Comparison of ENCODE assay signal across 1 cellular context in genomic region chr7:94004024-94004945, GRCh38.
TF ChIP-seq lines count a peak whose summit lies in the region.

Gene BET1 (minus strand): TSS chr7:94004355. CDS start chr7:94004216, 139 bp downstream.

TF ChIP-seq in HEK293, 187 proteins besides CTCF, POLR2A, EP300 and RAD21 (continued from another document and continues in another):
- TF ChIP-seq ZNF639 (tag by site-specific recombination; IDR thresholded peaks at IDR 0.05) (peak; percentile 58; the same call in 1 of the 2 replicates), ZNF132 (tag by site-specific recombination; IDR thresholded peaks at IDR 0.05; ENCODE audit: borderline replicate concordance) (no peak), ZNF37A (tag by site-specific recombination; IDR thresholded peaks at IDR 0.05) (no peak), ZNF596 (tag by site-specific recombination; IDR thresholded peaks at IDR 0.05) (no peak), MEIS1 (CRISPR knock-in tag; IDR thresholded peaks at IDR 0.05; ENCODE audit: borderline replicate concordance) (no peak), ZNF394 (tag by site-specific recombination; IDR thresholded peaks at IDR 0.05; ENCODE audit: borderline replicate concordance) (no peak; the same call in 1 of the 2 replicates), GLI2 (tag by site-specific recombination; IDR thresholded peaks at IDR 0.05; ENCODE audit: borderline replicate concordance, low read depth) (no peak), ZNF514 (tag by site-specific recombination; IDR thresholded peaks at IDR 0.05) (no peak), SCRT2 (tag by site-specific recombination; IDR thresholded peaks at IDR 0.05) (peak; percentile 98), SP7 (tag by site-specific recombination; IDR thresholded peaks at IDR 0.05) (peak; percentile 62), ZNF350 (tag by site-specific recombination; IDR thresholded peaks at IDR 0.05) (no peak), ZFP41 (tag by site-specific recombination; IDR thresholded peaks at IDR 0.05; ENCODE audit: borderline replicate concordance) (no peak), ZBTB10 (tag by site-specific recombination; IDR thresholded peaks at IDR 0.05) (peak; percentile 53), ZNF571 (tag by site-specific recombination; IDR thresholded peaks at IDR 0.05) (no peak), ZNF792 (tag by site-specific recombination; IDR thresholded peaks at IDR 0.05) (0 out of 2 replicates have a peak, but pooled peaks have one; percentile 38), ZNF138 (tag by site-specific recombination; IDR thresholded peaks at IDR 0.05; ENCODE audit: borderline replicate concordance) (no peak), ZNF335 (tag by site-specific recombination; conservative IDR thresholded peaks at IDR 0.05) (peak; percentile 61), ZNF146 (tag by site-specific recombination; IDR thresholded peaks at IDR 0.05) (no peak), OSR2 (tag by site-specific recombination; IDR thresholded peaks at IDR 0.05) (no peak), IKZF3 (tag by site-specific recombination; IDR thresholded peaks at IDR 0.05) (no peak), ZNF18 (tag by site-specific recombination; IDR thresholded peaks at IDR 0.05) (no peak), ZNF629 (tag by site-specific recombination; IDR thresholded peaks at IDR 0.05) (peak; percentile 87), PRDM1 (tag by site-specific recombination; IDR thresholded peaks at IDR 0.05) (peak; percentile 84), YY2 (tag by site-specific recombination; IDR thresholded peaks at IDR 0.05) (peak; percentile 45; the same call in 1 of the 2 replicates), ZNF529 (tag by site-specific recombination; IDR thresholded peaks at IDR 0.05; ENCODE audit: insufficient replicate concordance) (no peak), ZNF548 (tag by site-specific recombination; IDR thresholded peaks at IDR 0.05) (no peak), EGR2 (tag by site-specific recombination; IDR thresholded peaks at IDR 0.05; ENCODE audit: low read depth) (no peak), ZNF174 (tag by site-specific recombination; IDR thresholded peaks at IDR 0.05) (no peak), PRDM2 (tag by site-specific recombination; IDR thresholded peaks at IDR 0.05; ENCODE audit: borderline replicate concordance) (no peak), ZFP3 (tag by site-specific recombination; IDR thresholded peaks at IDR 0.05; ENCODE audit: low read depth) (no peak)
- TF ChIP-seq, protein P1, sequence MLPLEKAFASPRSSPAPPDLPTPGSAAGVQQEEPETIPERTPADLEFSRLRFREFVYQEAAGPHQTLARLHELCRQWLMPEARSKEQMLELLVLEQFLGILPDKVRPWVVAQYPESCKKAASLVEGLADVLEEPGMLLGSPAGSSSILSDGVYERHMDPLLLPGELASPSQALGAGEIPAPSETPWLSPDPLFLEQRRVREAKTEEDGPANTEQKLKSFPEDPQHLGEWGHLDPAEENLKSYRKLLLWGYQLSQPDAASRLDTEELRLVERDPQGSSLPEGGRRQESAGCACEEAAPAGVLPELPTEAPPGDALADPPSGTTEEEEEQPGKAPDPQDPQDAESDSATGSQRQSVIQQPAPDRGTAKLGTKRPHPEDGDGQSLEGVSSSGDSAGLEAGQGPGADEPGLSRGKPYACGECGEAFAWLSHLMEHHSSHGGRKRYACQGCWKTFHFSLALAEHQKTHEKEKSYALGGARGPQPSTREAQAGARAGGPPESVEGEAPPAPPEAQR (tag by site-specific recombination; IDR thresholded peaks at IDR 0.05), result no peak
- TF ChIP-seq, protein P2, sequence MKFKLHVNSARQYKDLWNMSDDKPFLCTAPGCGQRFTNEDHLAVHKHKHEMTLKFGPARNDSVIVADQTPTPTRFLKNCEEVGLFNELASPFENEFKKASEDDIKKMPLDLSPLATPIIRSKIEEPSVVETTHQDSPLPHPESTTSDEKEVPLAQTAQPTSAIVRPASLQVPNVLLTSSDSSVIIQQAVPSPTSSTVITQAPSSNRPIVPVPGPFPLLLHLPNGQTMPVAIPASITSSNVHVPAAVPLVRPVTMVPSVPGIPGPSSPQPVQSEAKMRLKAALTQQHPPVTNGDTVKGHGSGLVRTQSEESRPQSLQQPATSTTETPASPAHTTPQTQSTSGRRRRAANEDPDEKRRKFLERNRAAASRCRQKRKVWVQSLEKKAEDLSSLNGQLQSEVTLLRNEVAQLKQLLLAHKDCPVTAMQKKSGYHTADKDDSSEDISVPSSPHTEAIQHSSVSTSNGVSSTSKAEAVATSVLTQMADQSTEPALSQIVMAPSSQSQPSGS (tag by site-specific recombination; IDR thresholded peaks at IDR 0.05; ENCODE audit: low read depth), result peak; percentile 87
- TF ChIP-seq, protein P3, sequence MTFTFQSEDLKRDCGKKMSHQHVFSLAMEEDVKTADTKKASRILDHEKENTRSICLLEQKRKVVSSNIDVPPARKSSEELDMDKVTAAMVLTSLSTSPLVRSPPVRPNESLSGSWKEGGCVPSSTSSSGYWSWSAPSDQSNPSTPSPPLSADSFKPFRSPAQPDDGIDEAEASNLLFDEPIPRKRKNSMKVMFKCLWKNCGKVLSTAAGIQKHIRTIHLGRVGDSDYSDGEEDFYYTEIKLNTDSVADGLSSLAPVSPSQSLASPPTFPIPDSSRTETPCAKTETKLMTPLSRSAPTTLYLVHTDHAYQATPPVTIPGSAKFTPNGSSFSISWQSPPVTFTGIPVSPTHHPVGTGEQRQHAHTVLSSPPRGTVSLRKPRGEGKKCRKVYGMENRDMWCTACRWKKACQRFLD (tag by site-specific recombination; IDR thresholded peaks at IDR 0.05), result no peak
- TF ChIP-seq, protein P4, sequence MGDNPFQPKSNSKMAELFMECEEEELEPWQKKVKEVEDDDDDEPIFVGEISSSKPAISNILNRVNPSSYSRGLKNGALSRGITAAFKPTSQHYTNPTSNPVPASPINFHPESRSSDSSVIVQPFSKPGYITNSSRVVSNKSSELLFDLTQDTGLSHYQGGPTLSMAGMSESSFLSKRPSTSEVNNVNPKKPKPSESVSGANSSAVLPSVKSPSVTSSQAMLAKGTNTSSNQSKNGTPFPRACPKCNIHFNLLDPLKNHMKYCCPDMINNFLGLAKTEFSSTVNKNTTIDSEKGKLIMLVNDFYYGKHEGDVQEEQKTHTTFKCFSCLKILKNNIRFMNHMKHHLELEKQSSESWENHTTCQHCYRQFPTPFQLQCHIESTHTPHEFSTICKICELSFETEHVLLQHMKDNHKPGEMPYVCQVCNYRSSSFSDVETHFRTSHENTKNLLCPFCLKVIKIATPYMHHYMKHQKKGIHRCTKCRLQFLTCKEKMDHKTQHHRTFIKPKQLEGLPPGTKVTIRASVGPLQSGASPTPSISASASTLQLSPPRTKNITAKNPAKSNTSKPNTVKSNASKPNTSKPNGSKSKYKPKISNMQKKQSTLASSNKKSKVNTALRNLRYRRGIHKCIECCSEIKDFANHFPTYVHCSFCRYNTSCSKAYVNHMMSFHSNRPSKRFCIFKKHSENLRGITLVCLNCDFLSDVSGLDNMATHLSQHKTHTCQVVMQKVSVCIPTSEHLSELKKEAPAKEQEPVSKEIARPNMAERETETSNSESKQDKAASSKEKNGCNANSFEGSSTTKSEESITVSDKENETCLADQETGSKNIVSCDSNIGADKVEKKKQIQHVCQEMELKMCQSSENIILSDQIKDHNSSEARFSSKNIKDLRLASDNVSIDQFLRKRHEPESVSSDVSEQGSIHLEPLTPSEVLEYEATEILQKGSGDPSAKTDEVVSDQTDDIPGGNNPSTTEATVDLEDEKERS (tag by site-specific recombination; IDR thresholded peaks at IDR 0.05), result no peak
- TF ChIP-seq, protein P5, sequence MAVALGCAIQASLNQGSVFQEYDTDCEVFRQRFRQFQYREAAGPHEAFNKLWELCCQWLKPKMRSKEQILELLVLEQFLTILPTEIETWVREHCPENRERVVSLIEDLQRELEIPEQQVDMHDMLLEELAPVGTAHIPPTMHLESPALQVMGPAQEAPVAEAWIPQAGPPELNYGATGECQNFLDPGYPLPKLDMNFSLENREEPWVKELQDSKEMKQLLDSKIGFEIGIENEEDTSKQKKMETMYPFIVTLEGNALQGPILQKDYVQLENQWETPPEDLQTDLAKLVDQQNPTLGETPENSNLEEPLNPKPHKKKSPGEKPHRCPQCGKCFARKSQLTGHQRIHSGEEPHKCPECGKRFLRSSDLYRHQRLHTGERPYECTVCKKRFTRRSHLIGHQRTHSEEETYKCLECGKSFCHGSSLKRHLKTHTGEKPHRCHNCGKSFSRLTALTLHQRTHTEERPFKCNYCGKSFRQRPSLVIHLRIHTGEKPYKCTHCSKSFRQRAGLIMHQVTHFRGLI (tag by site-specific recombination; IDR thresholded peaks at IDR 0.05), result no peak
- TF ChIP-seq, protein P6, sequence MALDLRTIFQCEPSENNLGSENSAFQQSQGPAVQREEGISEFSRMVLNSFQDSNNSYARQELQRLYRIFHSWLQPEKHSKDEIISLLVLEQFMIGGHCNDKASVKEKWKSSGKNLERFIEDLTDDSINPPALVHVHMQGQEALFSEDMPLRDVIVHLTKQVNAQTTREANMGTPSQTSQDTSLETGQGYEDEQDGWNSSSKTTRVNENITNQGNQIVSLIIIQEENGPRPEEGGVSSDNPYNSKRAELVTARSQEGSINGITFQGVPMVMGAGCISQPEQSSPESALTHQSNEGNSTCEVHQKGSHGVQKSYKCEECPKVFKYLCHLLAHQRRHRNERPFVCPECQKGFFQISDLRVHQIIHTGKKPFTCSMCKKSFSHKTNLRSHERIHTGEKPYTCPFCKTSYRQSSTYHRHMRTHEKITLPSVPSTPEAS (tag by site-specific recombination; IDR thresholded peaks at IDR 0.05), result no peak
